In genomic region chr2:39837856-39838453, GRCh38 we compare ENCODE assay signal across 9 cellular contexts. TPM values are rescaled to one million over a fixed set of nuclear protein-coding genes. Genes with fewer than 3 reads are reported as not detected.
DNase-seq lines count a peak whose midpoint lies in the region; FAIRE-seq and TF ChIP-seq lines count a peak whose summit lies in the region.
"Had no signal": no experiment of that assay in that cellular context is flagged by ENCODE, and none has a peak within 500 bp of the region (broad histone marks: within the 10 kb centered on the region; RNA-seq: fewer than 3 reads in every experiment).

No MANE protein-coding gene starts in this region.

- H4K20me1 ChIP-seq in astrocyte (ENCODE audit: insufficient read depth, low read length), result no peaks in the 10 kb centered on the region

- H3K9me3 ChIP-seq in MG63 (no peaks in the 10 kb centered on the region), astrocyte (ENCODE audit: insufficient read depth, low read depth, low read length) (no peaks in the 10 kb centered on the region), liver (ENCODE audit: control insufficient read depth in 4 of 4, low read length in 3 of 4) (peaks cover 0 to 9% (median 5%) of the 10 kb centered on the region in 4 donors)

- FAIRE-seq in astrocyte (lab: Jason Lieb, UNC), result peak; percentile 41

- H3K9ac ChIP-seq in astrocyte (ENCODE audit: low read length), result no peak overlapping the region
- H3K9ac ChIP-seq in liver (ENCODE audit: low read depth in 1 of 2, low read length in 2 of 2), result no peak overlapping the region

- no peak overlapping the region for H3K4me2 ChIP-seq in astrocyte (ENCODE audit: low read length)

- no peaks in the 10 kb centered on the region for H3K27me3 Mint-ChIP-seq in astrocyte (ENCODE audit: low read depth, unreplicated experiment)
- H3K27me3 Mint-ChIP-seq: naive B cell had no signal

- peaks cover 9% of the 10 kb centered on the region for H3K9me3 Mint-ChIP-seq in astrocyte (ENCODE audit: unreplicated experiment)

- no peaks in the 10 kb centered on the region for H3K79me2 ChIP-seq in astrocyte (ENCODE audit: insufficient read depth, low read length)

- no peaks in the 10 kb centered on the region for H3K4me1 Mint-ChIP-seq in astrocyte (ENCODE audit: low read depth, unreplicated experiment)
- H3K4me1 Mint-ChIP-seq: naive B cell had no signal

- no peak overlapping the region for H3K27ac Mint-ChIP-seq in astrocyte (ENCODE audit: unreplicated experiment)
- H3K27ac Mint-ChIP-seq: naive B cell had no signal

- TF ChIP-seq RAD21 in liver (IDR thresholded peaks at IDR 0.05), result peak in 1 of 2 donors; percentile 51

- POLR2A ChIA-PET in HEK293T (lab: Yijun Ruan, JAX), result no interaction called here

- H3K27ac ChIP-seq in astrocyte (ENCODE audit: low read depth, low read length), result no peak overlapping the region
- H3K27ac ChIP-seq in liver (ENCODE audit: low read depth in 1 of 2, low read length in 2 of 2), result no peak overlapping the region

- WGBS in liver, result 30% methylated on average over 6 of the region's 6 CpGs

- peaks cover 2% of the 10 kb centered on the region for H3K36me3 Mint-ChIP-seq in astrocyte (ENCODE audit: low read depth, unreplicated experiment)
- H3K36me3 Mint-ChIP-seq: naive B cell had no signal

- no peaks in the 10 kb centered on the region for H3K27me3 ChIP-seq in MG63
- H3K27me3 ChIP-seq in astrocyte (ENCODE audit: insufficient read depth, low read length), result no peaks in the 10 kb centered on the region
- H3K27me3 ChIP-seq in liver (ENCODE audit: control insufficient read depth in 4 of 4, insufficient read depth in 4 of 4, low read length in 3 of 4), result no peaks in the 10 kb centered on the region

- H3K4me3 Mint-ChIP-seq in astrocyte (ENCODE audit: unreplicated experiment), result no peak overlapping the region
- H3K4me3 Mint-ChIP-seq: naive B cell had no signal

- H3K4me1 ChIP-seq in astrocyte (ENCODE audit: insufficient read depth, low read length) (no peaks in the 10 kb centered on the region), liver (ENCODE audit: control insufficient read depth in 4 of 4, insufficient read depth in 4 of 4, low read length in 3 of 4) (no peaks in the 10 kb centered on the region)

- CTCF ChIA-PET in HEK293T (lab: Yijun Ruan, JAX), result interaction anchor here (0.6 to 1.6 kb wide), 4 partner anchors 9 to 1037 kb away, joined by 3 to 11 read pairs (median 4); no protein-coding TSS in a partner anchor

- in situ Hi-C loops in ACHN (cut with HindIII; ENCODE audit: low pct_ligation_motif_present, low pct_unique_long_range_greater_than_20kb, low sequenced_read_pairs), result no loop called here

- peak overlapping the region; percentile 11 for H2AFZ ChIP-seq in astrocyte (ENCODE audit: low read depth, low read length)

- TF ChIP-seq CTCF in GM12873 (IDR thresholded peaks at IDR 0.05; ENCODE audit: insufficient read depth, low read depth, low read length, missing control alignments) (peak; percentile 93), astrocyte (IDR thresholded peaks at IDR 0.05; ENCODE audit: insufficient read depth, low read depth, low read length) (peak; percentile 87), liver (IDR thresholded peaks at IDR 0.05; ENCODE audit: low read depth, low read length, missing input control) (peak; percentile 63)

- H3K4me3 ChIP-seq in MG63 (no peak overlapping the region), astrocyte (ENCODE audit: insufficient read depth, low read depth, low read length) (no peak overlapping the region), liver (ENCODE audit: low read depth in 1 of 3, low read length in 3 of 3) (no peak overlapping the region)

- H3K36me3 ChIP-seq in MG63 (no peaks in the 10 kb centered on the region), astrocyte (ENCODE audit: insufficient read depth, low read length) (no peaks in the 10 kb centered on the region), liver (ENCODE audit: control insufficient read depth in 4 of 4, insufficient read depth in 3 of 4, low read depth in 1 of 4, low read length in 3 of 4) (no peaks in the 10 kb centered on the region)

- DNase-seq in ACHN (peak; percentile 46), HEK293T (ENCODE audit: extremely low spot score) (peak; percentile 63), MG63 (peak; percentile 34), astrocyte (ENCODE audit: low read depth) (peak; percentile 20), cerebellum (ENCODE audit: low spot score) (no peak)
- no peak for DNase-seq in activated CD4-positive, alpha-beta T cell treated with anti-CD3 and anti-CD28 coated beads for 4 hours
- DNase-seq: naive B cell had no signal

TF ChIP-seq in HEK293T, 16 proteins besides CTCF, POLR2A, EP300 and RAD21:
- TF ChIP-seq CTBP1 (IDR thresholded peaks at IDR 0.05; ENCODE audit: borderline replicate concordance) (no peak), FOXA1 (IDR thresholded peaks at IDR 0.05) (no peak), LEF1 (IDR thresholded peaks at IDR 0.05; ENCODE audit: borderline replicate concordance) (no peak), L3MBTL2 (conservative IDR thresholded peaks at IDR 0.05) (no peak), ELF4 (IDR thresholded peaks at IDR 0.05) (no peak)
TF ChIP-seq in HEK293T: peak in this region for 0.

TF ChIP-seq in liver, 16 proteins besides CTCF, POLR2A, EP300 and RAD21:
- TF ChIP-seq YY1 (IDR thresholded peaks at IDR 0.05) (no peak), MAX (IDR thresholded peaks at IDR 0.05) (no peak), HNF4G (IDR thresholded peaks at IDR 0.05) (no peak), JUND (IDR thresholded peaks at IDR 0.05) (no peak), FOXA1 (IDR thresholded peaks at IDR 0.05) (no peak), ATF3 (IDR thresholded peaks at IDR 0.05) (no peak), EGR1 (IDR thresholded peaks at IDR 0.05; ENCODE audit: low read depth in 2 of 2) (no peak), NR2F2 (IDR thresholded peaks at IDR 0.05) (no peak), FOXA2 (IDR thresholded peaks at IDR 0.05) (no peak), HNF4A (conservative IDR thresholded peaks at IDR 0.05) (no peak), RXRA (IDR thresholded peaks at IDR 0.05) (no peak), TAF1 (conservative IDR thresholded peaks at IDR 0.05) (no peak), REST (IDR thresholded peaks at IDR 0.05) (no peak), GABPA (IDR thresholded peaks at IDR 0.05 in 1 of 2, conservative IDR thresholded peaks at IDR 0.05 in 1 of 2) (no peak), ZBTB33 (IDR thresholded peaks at IDR 0.05) (no peak), SP1 (IDR thresholded peaks at IDR 0.05) (no peak)

RNA-seq across cellular contexts. Expression of gene THUMPD2, which starts 58.9 kb away (rescaled TPM):
- 5.8 and 6.8 TPM in 2 replicates for total RNA-seq in MG63 (2014; rRNA removed; shearing (Covaris generic); ENCODE audit: low replicate concordance)
- total RNA-seq in astrocyte (9.4 and 11.5 TPM in 2 replicates), liver (1 to 10 TPM; 5.3 to 5.9 TPM), cerebellum (26.1 TPM)
- 1 to 10 TPM; 2.2 to 4.7 TPM for polyA plus RNA-seq in liver

Comparison
In these comparisons a context has a peak if more than half of its experiments do, and no peak if none do; other contexts are left out.
1. DNase-seq: peak in ACHN (single experiment), HEK293T (single experiment), MG63 (single experiment) and astrocyte (single experiment); none in cerebellum (single experiment) and activated CD4-positive, alpha-beta T cell treated with anti-CD3 and anti-CD28 coated beads for 4 hours (0 of 2).
2. Peak in every context shown above with its lines, with median percentiles within 50 percentile points of each other: CTCF ChIP-seq.